ENCODE assay signal across 1 cellular context in the genomic region with DNA sequence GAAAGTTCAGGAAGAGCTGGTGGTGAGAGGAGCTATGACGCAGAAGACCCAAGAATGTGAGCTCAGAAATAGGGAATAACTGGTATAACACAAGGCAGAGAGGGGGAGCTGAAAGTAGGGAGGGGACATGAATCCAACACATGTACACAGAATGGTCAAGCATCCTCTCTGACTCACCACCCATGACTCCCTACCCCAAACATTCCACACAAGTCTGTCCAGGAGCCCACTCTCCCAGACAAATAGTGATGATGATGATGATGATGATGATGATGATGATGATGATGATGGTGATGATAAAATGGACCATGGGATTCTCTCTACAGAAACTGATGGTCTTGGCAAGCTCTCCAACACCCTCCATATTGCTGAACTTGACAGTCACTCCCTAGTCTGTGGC.
TF ChIP-seq lines count a peak whose summit lies in the region.

No MANE protein-coding gene starts in this region.

TF ChIP-seq in IMR-90, 13 proteins besides CTCF, POLR2A, EP300 and RAD21 (continued from another document):
- TF ChIP-seq, protein P1, sequence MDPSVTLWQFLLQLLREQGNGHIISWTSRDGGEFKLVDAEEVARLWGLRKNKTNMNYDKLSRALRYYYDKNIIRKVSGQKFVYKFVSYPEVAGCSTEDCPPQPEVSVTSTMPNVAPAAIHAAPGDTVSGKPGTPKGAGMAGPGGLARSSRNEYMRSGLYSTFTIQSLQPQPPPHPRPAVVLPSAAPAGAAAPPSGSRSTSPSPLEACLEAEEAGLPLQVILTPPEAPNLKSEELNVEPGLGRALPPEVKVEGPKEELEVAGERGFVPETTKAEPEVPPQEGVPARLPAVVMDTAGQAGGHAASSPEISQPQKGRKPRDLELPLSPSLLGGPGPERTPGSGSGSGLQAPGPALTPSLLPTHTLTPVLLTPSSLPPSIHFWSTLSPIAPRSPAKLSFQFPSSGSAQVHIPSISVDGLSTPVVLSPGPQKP (IDR thresholded peaks at IDR 0.05; ENCODE audit: borderline replicate concordance, low read depth, low read length), result no peak
- TF ChIP-seq RCOR1 (IDR thresholded peaks at IDR 0.05; ENCODE audit: insufficient replicate concordance, low read length) (no peak), MXI1 (IDR thresholded peaks at IDR 0.05; ENCODE audit: borderline replicate concordance, low read depth, low read length) (no peak), MAFK (IDR thresholded peaks at IDR 0.05; ENCODE audit: low read depth, low read length) (no peak), FOS (IDR thresholded peaks at IDR 0.05; ENCODE audit: low read depth, low read length) (no peak), MAZ (IDR thresholded peaks at IDR 0.05; ENCODE audit: borderline replicate concordance, low read depth, low read length) (no peak), CHD1 (IDR thresholded peaks at IDR 0.05; ENCODE audit: low read depth, low read length) (no peak), BHLHE40 (IDR thresholded peaks at IDR 0.05; ENCODE audit: low read depth, low read length) (no peak), CEBPB (IDR thresholded peaks at IDR 0.05; ENCODE audit: low read depth, low read length) (no peak)
- TF ChIP-seq, protein P2, sequence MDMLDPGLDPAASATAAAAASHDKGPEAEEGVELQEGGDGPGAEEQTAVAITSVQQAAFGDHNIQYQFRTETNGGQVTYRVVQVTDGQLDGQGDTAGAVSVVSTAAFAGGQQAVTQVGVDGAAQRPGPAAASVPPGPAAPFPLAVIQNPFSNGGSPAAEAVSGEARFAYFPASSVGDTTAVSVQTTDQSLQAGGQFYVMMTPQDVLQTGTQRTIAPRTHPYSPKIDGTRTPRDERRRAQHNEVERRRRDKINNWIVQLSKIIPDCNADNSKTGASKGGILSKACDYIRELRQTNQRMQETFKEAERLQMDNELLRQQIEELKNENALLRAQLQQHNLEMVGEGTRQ (IDR thresholded peaks at IDR 0.05; ENCODE audit: low read depth, low read length), result no peak
